Comparison of ENCODE assay signal across 9 cellular contexts in the genomic region with DNA sequence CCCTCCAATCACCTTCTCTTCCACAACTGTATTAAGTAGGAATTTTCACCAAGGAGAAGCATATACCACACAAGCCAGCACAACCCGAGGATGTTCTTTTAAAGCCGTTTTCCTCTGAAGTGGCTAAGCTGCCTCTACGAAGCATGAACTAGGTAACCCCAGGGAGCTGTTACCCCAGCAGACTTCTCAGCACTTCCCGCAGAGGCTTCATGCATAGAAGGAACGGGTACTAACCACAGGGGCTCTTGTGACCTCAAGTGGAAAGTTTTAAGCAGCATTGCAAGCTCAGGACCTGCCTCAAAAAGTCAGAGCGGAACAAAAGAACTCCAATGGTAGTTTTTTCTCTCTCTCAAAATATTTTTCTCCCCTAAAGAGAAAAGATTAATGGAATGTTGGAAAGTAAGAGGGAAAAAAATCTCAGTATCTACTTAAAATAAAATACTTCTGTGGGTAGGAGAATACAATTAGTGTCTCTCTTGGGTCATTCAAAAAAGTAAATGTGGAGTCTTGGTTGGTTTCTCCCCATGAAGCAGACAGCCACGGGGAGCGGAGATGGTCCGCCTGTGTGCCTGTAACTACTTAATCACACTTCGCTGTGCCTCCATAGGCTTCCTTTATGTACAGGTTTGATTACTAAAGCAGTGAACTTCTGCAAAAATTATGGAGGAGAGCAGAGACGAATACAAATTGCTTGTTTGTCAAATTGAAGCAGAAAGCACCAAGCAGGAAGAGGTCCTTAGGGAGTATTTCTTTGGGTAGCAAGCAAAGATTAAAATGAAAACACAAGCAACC. TPM values are rescaled to one million over a fixed set of nuclear protein-coding genes. Genes with fewer than 3 reads are reported as not detected.
A peak's percentile ranks its signal among the peaks of the same experiment; 100 is the strongest.
DNase-seq lines count a peak whose midpoint lies in the region; FAIRE-seq and TF ChIP-seq lines count a peak whose summit lies in the region.
"Had no signal": no experiment of that assay in that cellular context is flagged by ENCODE, and none has a peak within 500 bp of the region (broad histone marks: within the 10 kb centered on the region; RNA-seq: fewer than 3 reads in every experiment).

No MANE protein-coding gene starts in this region.

- H3K27me3 ChIP-seq in HUES48 (ENCODE audit: control insufficient read depth, insufficient read depth, low read length), result no peaks in the 10 kb centered on the region

- H3K27ac ChIP-seq in HUES48 (ENCODE audit: low read depth, low read length), result peak overlapping the region; percentile 60
- H3K27ac ChIP-seq: VCaP had no signal

- peaks cover 87 to 95% of the 10 kb centered on the region in 2 donors for H3K36me3 Mint-ChIP-seq in CD14-positive monocyte

- peaks cover 7% of the 10 kb centered on the region for H3K4me1 Mint-ChIP-seq in CD14-positive monocyte

- peaks cover 0 to 3% (median 0%) of the 10 kb centered on the region in 7 donors for H3K9me3 Mint-ChIP-seq in CD14-positive monocyte

- H3K4me3 Mint-ChIP-seq in CD14-positive monocyte, result no peak overlapping the region

- H3K27ac Mint-ChIP-seq in CD14-positive monocyte, result peak overlapping the region in 3 of 7 donors; percentile 15 to 45 (median 39)

- FAIRE-seq in urothelium cell line (lab: Jason Lieb, UNC), result no peak

- H3K4me1 ChIP-seq in HUES48 (ENCODE audit: control insufficient read depth, insufficient read depth, low read length), result peaks cover 9% of the 10 kb centered on the region

- no peak overlapping the region for H3K4me3 ChIP-seq in HUES48 (ENCODE audit: low read depth, low read length)

- H3K9ac ChIP-seq in HUES48 (ENCODE audit: low read depth, low read length), result no peak overlapping the region

- TF ChIP-seq CTCF in CD14-positive monocyte (IDR thresholded peaks at IDR 0.05), result no peak

- H3K9me3 ChIP-seq in HUES48 (ENCODE audit: control insufficient read depth, insufficient read depth, low read length), result no peaks in the 10 kb centered on the region

- intact Hi-C loops in CD14-positive monocyte (cut with micrococcal nuclease), result no loop called here

- DNase-seq in stimulated activated CD4-positive, alpha-beta T cell treated with anti-CD3 and anti-CD28 coated beads, Interleukin-15, amount 100 ng/mL, for 24 hours, result peak; percentile 50
- no peak for DNase-seq in stimulated activated CD4-positive, alpha-beta T cell treated with anti-CD3 and anti-CD28 coated beads, Interleukin-12 subunit alpha, Interleukin-12 subunit beta, amount 100 ng/mL, for 4 hours
- DNase-seq in activated gamma-delta T cell treated with anti-CD3 and anti-CD28 coated beads, Interleukin-2, amount 50 U/mL, for 16 hours (ENCODE audit: low read depth), result peak; percentile 17
- DNase-seq in stimulated activated CD4-positive, alpha-beta T cell treated with anti-CD3 and anti-CD28 coated beads, Interleukin-1b, Interleukin-23, amount 100 ng/mL, for 48 hours, result peak; percentile 47
- DNase-seq in urothelium cell line (ENCODE audit: low spot score), result no peak
- DNase-seq in CD14-positive monocyte (ENCODE audit: low spot score), result no peak
- no peak for DNase-seq in NCI-H345 (lab: John Stamatoyannopoulos, UW)

- H3K36me3 ChIP-seq in HUES48 (ENCODE audit: control insufficient read depth, insufficient read depth, low read length), result peaks cover 75% of the 10 kb centered on the region

- H3K27me3 Mint-ChIP-seq in CD14-positive monocyte (ENCODE audit: low read depth in 3 of 3), result peaks cover 0 to 2% (median 0%) of the 10 kb centered on the region in 3 donors

RNA-seq across cellular contexts. Expression of a gene that starts 40.9 kb away (rescaled TPM):
- polyA plus RNA-seq in CD14-positive monocyte, result 10 to 100 TPM; 10.5 to 14.4 TPM

RNA-seq across cellular contexts. Expression of a gene that starts 52.0 kb away (rescaled TPM):
- 10 to 100 TPM; 40.9 to 46.9 TPM for polyA plus RNA-seq in CD14-positive monocyte

Comparison
In these comparisons a context has a peak if more than half of its experiments do, and no peak if none do; other contexts are left out.
1. DNase-seq: peak in stimulated activated CD4-positive, alpha-beta T cell treated with anti-CD3 and anti-CD28 coated beads, Interleukin-15, amount 100 ng/mL, for 24 hours (single experiment), activated gamma-delta T cell treated with anti-CD3 and anti-CD28 coated beads, Interleukin-2, amount 50 U/mL, for 16 hours (single experiment) and stimulated activated CD4-positive, alpha-beta T cell treated with anti-CD3 and anti-CD28 coated beads, Interleukin-1b, Interleukin-23, amount 100 ng/mL, for 48 hours (single experiment); none in stimulated activated CD4-positive, alpha-beta T cell treated with anti-CD3 and anti-CD28 coated beads, Interleukin-12 subunit alpha, Interleukin-12 subunit beta, amount 100 ng/mL, for 4 hours (single experiment), urothelium cell line (single experiment), CD14-positive monocyte (single experiment) and NCI-H345 (single experiment).